ENCODE assay signal across 10 cellular contexts in the genomic region with DNA sequence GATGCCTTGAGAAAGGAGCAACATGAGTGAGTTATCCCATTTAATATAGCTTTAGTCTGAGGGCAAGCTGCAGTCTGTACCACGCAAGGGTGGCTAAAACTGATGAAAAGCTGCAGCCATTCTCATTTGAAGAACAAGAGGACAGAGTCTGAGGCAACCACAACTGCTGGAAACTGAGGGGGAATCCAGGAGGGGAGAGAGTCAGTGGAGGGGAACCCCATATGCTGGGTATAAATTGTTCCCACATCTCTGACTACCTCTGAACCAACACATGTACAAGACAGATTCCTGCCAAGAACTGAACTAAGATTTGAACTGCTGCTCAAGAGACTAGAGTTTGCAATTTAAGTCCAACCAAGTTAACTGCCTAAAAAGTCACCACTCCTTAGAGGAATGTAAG. TPM values are rescaled to one million over a fixed set of nuclear protein-coding genes. Genes with fewer than 3 reads are reported as not detected.
DNase-seq lines count a peak whose midpoint lies in the region; ATAC-seq and TF ChIP-seq lines count a peak whose summit lies in the region.
"Had no signal": no experiment of that assay in that cellular context is flagged by ENCODE, and none has a peak within 500 bp of the region (broad histone marks: within the 10 kb centered on the region; RNA-seq: fewer than 3 reads in every experiment).

No MANE protein-coding gene starts in this region.

- intact Hi-C loops in activated CD8-positive, alpha-beta T cell treated with anti-CD3 and anti-CD28 coated beads for 36 hours (cut with micrococcal nuclease): no loop called here
- intact Hi-C loops in posterior cingulate gyrus (cut with DNase I): loop anchor here (5.0 kb wide), 1 partner anchor 138 kb away; no protein-coding TSS in a partner anchor

- no peak overlapping the region for H3K27ac Mint-ChIP-seq in activated CD8-positive, alpha-beta T cell treated with anti-CD3 and anti-CD28 coated beads for 36 hours
- H3K27ac Mint-ChIP-seq in activated CD8-positive, alpha-beta T cell treated with anti-CD3 and anti-CD28 coated beads, Interleukin-2, amount 10 ng/mL, durations not matched to agents 7 days and 5 days: no peak overlapping the region
- H3K27ac Mint-ChIP-seq in stimulated activated memory B cell treated with anti-CD40 and anti-IgM and Interleukin-4, amounts not matched to agents 10 μg/mL and 1 μg/mL and 100 μg/mL, for 72 hours: peak overlapping the region; percentile 31
- H3K27ac Mint-ChIP-seq: type B pancreatic cell had no signal

- H3K9me3 Mint-ChIP-seq in activated CD8-positive, alpha-beta T cell treated with anti-CD3 and anti-CD28 coated beads for 36 hours: no peaks in the 10 kb centered on the region
- no peaks in the 10 kb centered on the region for H3K9me3 Mint-ChIP-seq in activated CD8-positive, alpha-beta T cell treated with anti-CD3 and anti-CD28 coated beads, Interleukin-2, amount 10 ng/mL, durations not matched to agents 7 days and 5 days (ENCODE audit: insufficient read depth)
- no peaks in the 10 kb centered on the region for H3K9me3 Mint-ChIP-seq in stimulated activated memory B cell treated with anti-CD40 and anti-IgM and Interleukin-4, amounts not matched to agents 10 μg/mL and 1 μg/mL and 100 μg/mL, for 72 hours
- H3K9me3 Mint-ChIP-seq: type B pancreatic cell had no signal

- H3K4me1 Mint-ChIP-seq in activated CD8-positive, alpha-beta T cell treated with anti-CD3 and anti-CD28 coated beads for 36 hours (ENCODE audit: low read depth): peaks cover 62% of the 10 kb centered on the region
- peaks cover 7% of the 10 kb centered on the region for H3K4me1 Mint-ChIP-seq in activated CD8-positive, alpha-beta T cell treated with anti-CD3 and anti-CD28 coated beads, Interleukin-2, amount 10 ng/mL, durations not matched to agents 7 days and 5 days (ENCODE audit: low read depth)
- peaks cover 43% of the 10 kb centered on the region for H3K4me1 Mint-ChIP-seq in stimulated activated memory B cell treated with anti-CD40 and anti-IgM and Interleukin-4, amounts not matched to agents 10 μg/mL and 1 μg/mL and 100 μg/mL, for 72 hours

- TF ChIP-seq CTCF in activated CD8-positive, alpha-beta T cell treated with anti-CD3 and anti-CD28 coated beads for 36 hours (IDR thresholded peaks at IDR 0.05): no peak
- no peak for TF ChIP-seq CTCF in foreskin keratinocyte (conservative IDR thresholded peaks at IDR 0.05)

- H3K4me3 Mint-ChIP-seq in activated CD8-positive, alpha-beta T cell treated with anti-CD3 and anti-CD28 coated beads for 36 hours: no peak overlapping the region
- H3K4me3 Mint-ChIP-seq in activated CD8-positive, alpha-beta T cell treated with anti-CD3 and anti-CD28 coated beads, Interleukin-2, amount 10 ng/mL, durations not matched to agents 7 days and 5 days: no peak overlapping the region
- H3K4me3 Mint-ChIP-seq in stimulated activated memory B cell treated with anti-CD40 and anti-IgM and Interleukin-4, amounts not matched to agents 10 μg/mL and 1 μg/mL and 100 μg/mL, for 72 hours: no peak overlapping the region
- H3K4me3 Mint-ChIP-seq: type B pancreatic cell had no signal

- no peaks in the 10 kb centered on the region for H3K27me3 ChIP-seq in foreskin keratinocyte

- POLR2A ChIA-PET in activated CD8-positive, alpha-beta T cell treated with anti-CD3 and anti-CD28 coated beads for 36 hours (lab: Charles Lee): no interaction called here
- POLR2A ChIA-PET in activated CD8-positive, alpha-beta T cell treated with anti-CD3 and anti-CD28 coated beads, Interleukin-2, amount 10 ng/mL, durations not matched to agents 7 days and 5 days (lab: Charles Lee): no interaction called here

- H3K36me3 Mint-ChIP-seq in activated CD8-positive, alpha-beta T cell treated with anti-CD3 and anti-CD28 coated beads for 36 hours (ENCODE audit: low read depth): peaks cover 14% of the 10 kb centered on the region
- peaks cover 20% of the 10 kb centered on the region for H3K36me3 Mint-ChIP-seq in activated CD8-positive, alpha-beta T cell treated with anti-CD3 and anti-CD28 coated beads, Interleukin-2, amount 10 ng/mL, durations not matched to agents 7 days and 5 days (ENCODE audit: low read depth)
- H3K36me3 Mint-ChIP-seq in stimulated activated memory B cell treated with anti-CD40 and anti-IgM and Interleukin-4, amounts not matched to agents 10 μg/mL and 1 μg/mL and 100 μg/mL, for 72 hours: peaks cover 24% of the 10 kb centered on the region

- DNase-seq in activated CD8-positive, alpha-beta T cell treated with anti-CD3 and anti-CD28 coated beads for 36 hours: peak; percentile 23
- DNase-seq in activated CD8-positive, alpha-beta T cell treated with anti-CD3 and anti-CD28 coated beads, Interleukin-2, amount 10 ng/mL, durations not matched to agents 7 days and 5 days: no peak
- DNase-seq in foreskin keratinocyte (no peak), posterior cingulate gyrus (no peak)
- DNase-seq: psoas muscle had no signal

- CTCF ChIA-PET in activated CD8-positive, alpha-beta T cell treated with anti-CD3 and anti-CD28 coated beads for 36 hours (lab: Charles Lee): interaction anchor here (1.0 kb wide), 1 partner anchor 10 kb away, joined by 3 read pairs; no protein-coding TSS in a partner anchor
- CTCF ChIA-PET in activated CD8-positive, alpha-beta T cell treated with anti-CD3 and anti-CD28 coated beads, Interleukin-2, amount 10 ng/mL, durations not matched to agents 7 days and 5 days (lab: Charles Lee): no interaction called here

- ATAC-seq in activated CD8-positive, alpha-beta T cell treated with anti-CD3 and anti-CD28 coated beads for 36 hours: peak; percentile 66
- ATAC-seq in activated CD8-positive, alpha-beta T cell treated with anti-CD3 and anti-CD28 coated beads, Interleukin-2, amount 10 ng/mL, durations not matched to agents 7 days and 5 days: no peak
- ATAC-seq in GM21717 (IDR thresholded peaks at IDR 0.05; ENCODE audit: unreplicated experiment) (peak; percentile 62), HG03432 (IDR thresholded peaks at IDR 0.05; ENCODE audit: unreplicated experiment) (peak; percentile 65), foreskin keratinocyte (no peak), GM18505 (IDR thresholded peaks at IDR 0.05; ENCODE audit: unreplicated experiment) (no peak)
- ATAC-seq in stimulated activated memory B cell treated with anti-CD40 and anti-IgM and Interleukin-4, amounts not matched to agents 10 μg/mL and 1 μg/mL and 100 μg/mL, for 72 hours: peak; percentile 41
- ATAC-seq: psoas muscle had no signal

- H3K4me1 ChIP-seq in foreskin keratinocyte: no peaks in the 10 kb centered on the region

- TF ChIP-seq POLR2A in GM18505 (IDR thresholded peaks at IDR 0.05; ENCODE audit: borderline replicate concordance, extremely low read depth, insufficient read depth, insufficient read length): no peak

- H3K27me3 Mint-ChIP-seq in activated CD8-positive, alpha-beta T cell treated with anti-CD3 and anti-CD28 coated beads for 36 hours: no peaks in the 10 kb centered on the region
- H3K27me3 Mint-ChIP-seq in activated CD8-positive, alpha-beta T cell treated with anti-CD3 and anti-CD28 coated beads, Interleukin-2, amount 10 ng/mL, durations not matched to agents 7 days and 5 days (ENCODE audit: low read depth): no peaks in the 10 kb centered on the region
- H3K27me3 Mint-ChIP-seq in stimulated activated memory B cell treated with anti-CD40 and anti-IgM and Interleukin-4, amounts not matched to agents 10 μg/mL and 1 μg/mL and 100 μg/mL, for 72 hours: no peaks in the 10 kb centered on the region
- H3K27me3 Mint-ChIP-seq: type B pancreatic cell had no signal

- H3K27ac ChIP-seq in foreskin keratinocyte: no peak overlapping the region
- H3K27ac ChIP-seq: psoas muscle had no signal

RNA-seq across cellular contexts. Expression of gene CWC22, which starts 11.4 kb away (rescaled TPM):
- total RNA-seq in activated CD8-positive, alpha-beta T cell treated with anti-CD3 and anti-CD28 coated beads for 36 hours: 10 to 100 TPM; 23.4 to 23.9 TPM
- 10 to 100 TPM; 20.0 to 20.6 TPM for total RNA-seq in activated CD8-positive, alpha-beta T cell treated with anti-CD3 and anti-CD28 coated beads, Interleukin-2, amount 10 ng/mL, durations not matched to agents 7 days and 5 days
- 17.1 and 19.7 TPM in 2 replicates for total RNA-seq in foreskin keratinocyte
- 5.4 and 7.5 TPM in 2 replicates for polyA plus RNA-seq in foreskin keratinocyte

Comparison
In these comparisons a context has a peak if more than half of its experiments do, and no peak if none do; other contexts are left out.
1. ATAC-seq: peak in activated CD8-positive, alpha-beta T cell treated with anti-CD3 and anti-CD28 coated beads for 36 hours (single experiment), GM21717 (single experiment), HG03432 (single experiment) and stimulated activated memory B cell treated with anti-CD40 and anti-IgM and Interleukin-4, amounts not matched to agents 10 μg/mL and 1 μg/mL and 100 μg/mL, for 72 hours (single experiment); none in activated CD8-positive, alpha-beta T cell treated with anti-CD3 and anti-CD28 coated beads, Interleukin-2, amount 10 ng/mL, durations not matched to agents 7 days and 5 days (single experiment), foreskin keratinocyte (single experiment) and GM18505 (single experiment).